Comparison of ENCODE assay signal across 16 cellular contexts in the genomic region with DNA sequence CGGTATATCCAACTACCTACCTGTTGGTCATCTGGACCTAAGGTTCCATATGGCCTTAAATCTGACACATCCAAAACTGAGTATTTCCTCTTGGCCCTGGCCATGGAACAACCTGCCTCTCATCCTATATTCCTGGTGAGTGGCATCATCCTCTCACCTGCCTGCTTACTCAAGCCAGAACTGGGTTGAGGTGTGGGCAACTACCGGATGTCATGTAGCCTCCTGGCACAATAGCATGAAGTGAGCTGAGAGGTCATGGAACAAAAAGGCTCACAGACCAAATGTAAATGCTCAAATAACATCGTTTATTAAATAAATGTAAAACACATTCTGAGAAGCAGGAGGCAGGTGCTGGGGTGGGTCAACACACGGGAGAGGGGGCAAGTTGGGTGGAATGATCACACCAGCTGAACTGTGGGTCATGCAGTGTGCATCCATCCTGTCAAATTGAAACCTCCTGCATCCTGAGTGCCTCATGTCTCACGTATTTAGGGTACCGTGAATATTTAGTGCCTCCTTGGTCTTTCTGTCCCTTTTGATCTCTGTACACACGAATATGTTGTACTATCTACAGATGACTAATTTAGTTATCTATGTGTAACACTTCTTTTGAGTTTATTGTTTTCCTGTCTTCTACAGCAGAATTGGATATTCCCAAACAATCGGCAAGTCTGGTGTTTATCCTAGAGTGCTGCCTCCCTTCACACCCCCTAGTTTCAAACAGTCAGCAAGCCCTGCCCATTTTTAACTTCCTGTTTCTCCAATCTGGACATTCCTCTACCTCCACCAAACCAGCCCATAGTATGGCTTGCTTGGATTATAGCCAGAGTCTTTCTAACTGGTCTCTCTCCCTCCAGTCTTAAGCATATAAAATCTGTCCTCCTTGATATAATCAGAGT. TPM values are rescaled to one million over a fixed set of nuclear protein-coding genes. Genes with fewer than 3 reads are reported as not detected.
DNase-seq lines count a peak whose midpoint lies in the region; ATAC-seq, FAIRE-seq and TF ChIP-seq lines count a peak whose summit lies in the region.
"Had no signal": no experiment of that assay in that cellular context is flagged by ENCODE, and none has a peak within 500 bp of the region (broad histone marks: within the 10 kb centered on the region; RNA-seq: fewer than 3 reads in every experiment).

No MANE protein-coding gene starts in this region.

- H3K9me3 ChIP-seq in left ventricle myocardium inferior (replicated peaks) (no peaks in the 10 kb centered on the region), OCI-LY3 (ENCODE audit: insufficient read depth, low read length) (no peaks in the 10 kb centered on the region)

- no peaks in the 10 kb centered on the region for H3K27me3 Mint-ChIP-seq in effector memory CD8-positive, alpha-beta T cell
- H3K27me3 Mint-ChIP-seq: activated B cell treated with CpG ODN at 0.5 μM for 24 hours; naive thymus-derived CD8-positive, alpha-beta T cell had no signal

- H3K4me1 Mint-ChIP-seq in effector memory CD8-positive, alpha-beta T cell (ENCODE audit: low read depth in 2 of 2), result peaks cover 17 to 19% of the 10 kb centered on the region in 2 donors

- peaks cover 94% of the 10 kb centered on the region for H3K79me2 ChIP-seq in OCI-LY3 (ENCODE audit: low read length)

- FAIRE-seq in urothelium cell line (lab: Jason Lieb, UNC), result peak; percentile 79

- H3K27ac ChIP-seq in left ventricle myocardium inferior (replicated peaks) (peak overlapping the region; percentile 0), OCI-LY3 (ENCODE audit: low read length) (peak overlapping the region; percentile 41)
- H3K27ac ChIP-seq: SK-N-MC had no signal

- no peak overlapping the region for H2AFZ ChIP-seq in OCI-LY3 (ENCODE audit: low read depth, low read length)

- H3K4me1 ChIP-seq in left ventricle myocardium inferior (peaks cover 40% of the 10 kb centered on the region), OCI-LY3 (ENCODE audit: low read length) (peaks cover 33% of the 10 kb centered on the region)

- H3K27me3 ChIP-seq in left ventricle myocardium inferior (ENCODE audit: low read depth) (no peaks in the 10 kb centered on the region), OCI-LY3 (ENCODE audit: low read depth, low read length) (no peaks in the 10 kb centered on the region)

- ATAC-seq in Right ventricle myocardium inferior (no peak), HG02852 (IDR thresholded peaks at IDR 0.05; ENCODE audit: unreplicated experiment) (no peak), HG03280 (IDR thresholded peaks at IDR 0.05; ENCODE audit: unreplicated experiment) (no peak)
- no peak for ATAC-seq in effector memory CD8-positive, alpha-beta T cell (replicated peaks)
- ATAC-seq: left cardiac atrium; naive thymus-derived CD8-positive, alpha-beta T cell had no signal

- intact Hi-C loops in left ventricle myocardium inferior (cut with micrococcal nuclease), result no loop called here
- intact Hi-C loops in Right ventricle myocardium inferior (cut with DNase I), result no loop called here

- H3K9me3 Mint-ChIP-seq in effector memory CD8-positive, alpha-beta T cell, result no peaks in the 10 kb centered on the region
- H3K9me3 Mint-ChIP-seq: activated B cell treated with CpG ODN at 0.5 μM for 24 hours; naive thymus-derived CD8-positive, alpha-beta T cell had no signal

- H4K20me1 ChIP-seq in OCI-LY3 (ENCODE audit: insufficient read depth, low read length), result peaks cover 24% of the 10 kb centered on the region

- peaks cover 6% of the 10 kb centered on the region for H3K36me3 ChIP-seq in left ventricle myocardium inferior
- H3K36me3 ChIP-seq in OCI-LY3 (replicated peaks; ENCODE audit: low read depth, low read length), result peaks cover 8% of the 10 kb centered on the region

- peak overlapping the region; percentile 72 for H3K4me2 ChIP-seq in OCI-LY3 (ENCODE audit: low read length)

- H3K4me3 ChIP-seq in left ventricle myocardium inferior, result no peak overlapping the region
- H3K4me3 ChIP-seq in OCI-LY3 (ENCODE audit: low read length), result peak overlapping the region; percentile 46
- H3K4me3 ChIP-seq: SK-N-MC had no signal

- TF ChIP-seq CTCF in left ventricle myocardium inferior (IDR thresholded peaks at IDR 0.05; ENCODE audit: borderline replicate concordance) (no peak), OCI-LY3 (IDR thresholded peaks at IDR 0.05; ENCODE audit: low read depth, low read length) (no peak)

- H3K9ac ChIP-seq in OCI-LY3 (ENCODE audit: low read length), result peak overlapping the region; percentile 26; the same call in 1 of the 2 replicates

- DNase-seq in left ventricle myocardium inferior (no peak), Right ventricle myocardium inferior (ENCODE audit: missing footprints) (no peak), urothelium cell line (ENCODE audit: low spot score) (no peak), foreskin melanocyte (no peak)
- DNase-seq in effector memory CD8-positive, alpha-beta T cell, result no peak
- DNase-seq: activated B cell treated with CpG ODN at 0.5 μM for 24 hours; effector CD4-positive, alpha-beta T cell; left cardiac atrium; naive thymus-derived CD8-positive, alpha-beta T cell; NCI-H1436 treated with DMSO at 0.1 percent for 48 hours; retina; stimulated activated CD4-positive, alpha-beta T cell treated with anti-CD3 and anti-CD28 coated beads, Interleukin-1b, Interleukin-23, amount 100 ng/mL, for 48 hours had no signal

- peak overlapping the region; percentile 4 to 39 for H3K27ac Mint-ChIP-seq in effector memory CD8-positive, alpha-beta T cell
- H3K27ac Mint-ChIP-seq: activated B cell treated with CpG ODN at 0.5 μM for 24 hours had no signal

- no peaks in the 10 kb centered on the region for H3K36me3 Mint-ChIP-seq in effector memory CD8-positive, alpha-beta T cell (ENCODE audit: insufficient read depth)
- H3K36me3 Mint-ChIP-seq: naive thymus-derived CD8-positive, alpha-beta T cell had no signal

- no peak overlapping the region for H3K4me3 Mint-ChIP-seq in effector memory CD8-positive, alpha-beta T cell
- H3K4me3 Mint-ChIP-seq: activated B cell treated with CpG ODN at 0.5 μM for 24 hours had no signal

RNA-seq across cellular contexts. Expression of a gene that starts 7.9 kb away (rescaled TPM):
- total RNA-seq in left ventricle myocardium inferior (0.69 TPM), Right ventricle myocardium inferior (0.51 TPM)

RNA-seq across cellular contexts. Expression of a gene that starts 20.0 kb away (rescaled TPM):
- total RNA-seq in left ventricle myocardium inferior, result 2.8 TPM
- total RNA-seq in Right ventricle myocardium inferior, result 5.2 TPM

RNA-seq across cellular contexts. Expression of a gene that starts 20.8 kb away (rescaled TPM):
- 13.3 TPM for total RNA-seq in left ventricle myocardium inferior
- total RNA-seq in Right ventricle myocardium inferior, result 12.3 TPM

RNA-seq across cellular contexts. Expression of a gene that starts 39.5 kb away (rescaled TPM):
- total RNA-seq in left ventricle myocardium inferior (not detected), Right ventricle myocardium inferior (not detected)
- total RNA-seq: activated B cell treated with CpG ODN at 0.5 μM for 24 hours; left cardiac atrium; naive thymus-derived CD8-positive, alpha-beta T cell had no signal

RNA-seq across cellular contexts. Expression of a gene that starts 58.1 kb away (rescaled TPM):
- total RNA-seq in left ventricle myocardium inferior, result not detected
- total RNA-seq in Right ventricle myocardium inferior, result not detected
- total RNA-seq: activated B cell treated with CpG ODN at 0.5 μM for 24 hours; naive thymus-derived CD8-positive, alpha-beta T cell had no signal
